In genomic region chr4:139872274-139872673, GRCh38 we compare ENCODE assay signal across 10 cellular contexts.
A peak's percentile ranks its signal among the peaks of the same experiment; 100 is the strongest.
DNase-seq lines count a peak whose midpoint lies in the region; ATAC-seq, FAIRE-seq and TF ChIP-seq lines count a peak whose summit lies in the region.
"Had no signal": no experiment of that assay in that cellular context is flagged by ENCODE, and none has a peak within 500 bp of the region (broad histone marks: within the 10 kb centered on the region; RNA-seq: fewer than 3 reads in every experiment).

No MANE protein-coding gene starts in this region.

- TF ChIP-seq CTCF in astrocyte (IDR thresholded peaks at IDR 0.05; ENCODE audit: insufficient read depth, low read depth, low read length) = no peak
- no peak for TF ChIP-seq CTCF in lung (IDR thresholded peaks at IDR 0.05; ENCODE audit: control extremely low read depth, extremely low read depth)
- no peak for TF ChIP-seq CTCF in CD4-positive, alpha-beta T cell (IDR thresholded peaks at IDR 0.05)
- no peak for TF ChIP-seq CTCF in GM13976 (IDR thresholded peaks at IDR 0.05; ENCODE audit: borderline replicate concordance, control extremely low read depth, extremely low read depth, insufficient read depth, missing control alignments)

- H3K36me3 ChIP-seq in astrocyte (ENCODE audit: insufficient read depth, low read length) = no peaks in the 10 kb centered on the region
- no peaks in the 10 kb centered on the region for H3K36me3 ChIP-seq in lung (ENCODE audit: control insufficient read depth in 2 of 2, insufficient read depth in 2 of 2, low read length in 2 of 2)

- peak overlapping the region; percentile 90 for H3K27ac Mint-ChIP-seq in astrocyte (ENCODE audit: unreplicated experiment)
- H3K27ac Mint-ChIP-seq in CD4-positive, alpha-beta T cell = no peak overlapping the region

- H3K4me1 ChIP-seq in astrocyte (ENCODE audit: insufficient read depth, low read length) (peaks cover 5% of the 10 kb centered on the region), lung (ENCODE audit: control insufficient read depth in 2 of 2, insufficient read depth in 2 of 2, low read length in 2 of 2) (peaks cover 0 to 3% of the 10 kb centered on the region in 2 donors)

- no peak overlapping the region for H3K9ac ChIP-seq in astrocyte (ENCODE audit: low read length)

- WGBS in lung, 2 donors = 19 to 40% methylated on average over 2 of the region's 2 CpGs

- no peaks in the 10 kb centered on the region for H3K79me2 ChIP-seq in astrocyte (ENCODE audit: insufficient read depth, low read length)

- H3K36me3 Mint-ChIP-seq in astrocyte (ENCODE audit: low read depth, unreplicated experiment) = no peaks in the 10 kb centered on the region
- no peaks in the 10 kb centered on the region for H3K36me3 Mint-ChIP-seq in CD4-positive, alpha-beta T cell (ENCODE audit: low read depth)

- H3K9me3 ChIP-seq in astrocyte (ENCODE audit: insufficient read depth, low read depth, low read length) = no peaks in the 10 kb centered on the region
- H3K9me3 ChIP-seq in lung (ENCODE audit: control insufficient read depth in 2 of 2, insufficient read depth in 1 of 2, low read length in 1 of 2) = no peaks in the 10 kb centered on the region
- H3K9me3 ChIP-seq in CD4-positive, alpha-beta T cell (ENCODE audit: control insufficient read depth, low read length) = no peaks in the 10 kb centered on the region

- FAIRE-seq in astrocyte (lab: Jason Lieb, UNC) = peak; percentile 100

- H3K27me3 ChIP-seq in astrocyte (ENCODE audit: insufficient read depth, low read length) (no peaks in the 10 kb centered on the region), lung (ENCODE audit: control insufficient read depth, insufficient read depth) (no peaks in the 10 kb centered on the region)
- no peaks in the 10 kb centered on the region for H3K27me3 ChIP-seq in CD4-positive, alpha-beta T cell (ENCODE audit: control insufficient read depth, insufficient read depth, low read length)

- no peaks in the 10 kb centered on the region for H4K20me1 ChIP-seq in astrocyte (ENCODE audit: insufficient read depth, low read length)

- H3K9me3 Mint-ChIP-seq in astrocyte (ENCODE audit: unreplicated experiment) = no peaks in the 10 kb centered on the region
- H3K9me3 Mint-ChIP-seq in CD4-positive, alpha-beta T cell = no peaks in the 10 kb centered on the region

- in situ Hi-C loops in GM13976 (cut with MboI; ENCODE audit: low sequenced_read_pairs, unreplicated experiment) = no loop called here

- peak; percentile 81 for ATAC-seq in lung (ENCODE audit: insufficient read depth, low FRiP score)
- ATAC-seq in CD4-positive, alpha-beta T cell (ENCODE audit: poor library complexity) = no peak

- H3K27ac ChIP-seq in astrocyte (ENCODE audit: low read depth, low read length) (peak overlapping the region; percentile 52), lung (ENCODE audit: low read depth in 1 of 2, low read length in 1 of 2) (no peak overlapping the region)
- H3K27ac ChIP-seq in CD4-positive, alpha-beta T cell (ENCODE audit: low read depth, low read length) = no peak overlapping the region

- peak overlapping the region; percentile 64 for H3K4me3 Mint-ChIP-seq in astrocyte (ENCODE audit: unreplicated experiment)
- no peak overlapping the region for H3K4me3 Mint-ChIP-seq in CD4-positive, alpha-beta T cell

- H3K4me2 ChIP-seq in astrocyte (ENCODE audit: low read length) = peak overlapping the region; percentile 72

- H3K27me3 Mint-ChIP-seq in astrocyte (ENCODE audit: low read depth, unreplicated experiment) = no peaks in the 10 kb centered on the region
- no peaks in the 10 kb centered on the region for H3K27me3 Mint-ChIP-seq in CD4-positive, alpha-beta T cell

- peaks cover 11% of the 10 kb centered on the region for H3K4me1 Mint-ChIP-seq in astrocyte (ENCODE audit: low read depth, unreplicated experiment)
- H3K4me1 Mint-ChIP-seq in CD4-positive, alpha-beta T cell (ENCODE audit: low read depth) = no peaks in the 10 kb centered on the region

- H3K4me3 ChIP-seq in astrocyte (ENCODE audit: insufficient read depth, low read depth, low read length) (peak overlapping the region; percentile 9), lung (no peak overlapping the region)

- H2AFZ ChIP-seq in astrocyte (ENCODE audit: low read depth, low read length) = peak overlapping the region; percentile 25

- DNase-seq in AML-193 (lab: John Stamatoyannopoulos, UW) (peak; percentile 95 to 97), LHCN-M2 (ENCODE audit: low read depth) (peak; percentile 88), astrocyte (ENCODE audit: low read depth) (peak; percentile 97), lung (ENCODE audit: low spot score) (no peak), COLO829 (ENCODE audit: low spot score) (no peak), GM13976 (ENCODE audit: low spot score) (no peak)
- DNase-seq in stimulated activated CD8-positive, alpha-beta memory T cell treated with anti-CD3 and anti-CD28 coated beads, Interleukin-4, amount 100 ng/mL, for 48 hours = no peak
- DNase-seq in CD4-positive, alpha-beta T cell = no peak
- DNase-seq: activated CD8-positive, alpha-beta memory T cell treated with anti-CD3 and anti-CD28 coated beads, Interleukin-2, amount 50 U/mL, for 48 hours; NCI-H2171 had no signal

- intact Hi-C loops in CD4-positive, alpha-beta T cell (cut with DNase I, micrococcal nuclease) = no loop called here

- CTCF ChIA-PET in CD4-positive, alpha-beta T cell (lab: Charles Lee) = no interaction called here

- POLR2A ChIA-PET in CD4-positive, alpha-beta T cell (lab: Charles Lee) = no interaction called here

Comparison
In these comparisons a context has a peak if more than half of its experiments do, and no peak if none do; other contexts are left out.
1. DNase-seq: peak in AML-193 (2 of 2), LHCN-M2 (single experiment) and astrocyte (single experiment); none in lung (single experiment), stimulated activated CD8-positive, alpha-beta memory T cell treated with anti-CD3 and anti-CD28 coated beads, Interleukin-4, amount 100 ng/mL, for 48 hours (single experiment), COLO829 (single experiment), CD4-positive, alpha-beta T cell (0 of 10) and GM13976 (single experiment).